ENCODE assay signal across 13 cellular contexts in genomic region chr7:92131764-92132330, GRCh38. TPM values are rescaled to one million over a fixed set of nuclear protein-coding genes. Genes with fewer than 3 reads are reported as not detected.
A peak's percentile ranks its signal among the peaks of the same experiment; 100 is the strongest.
DNase-seq lines count a peak whose midpoint lies in the region; ATAC-seq, FAIRE-seq and TF ChIP-seq lines count a peak whose summit lies in the region.
"Had no signal": no experiment of that assay in that cellular context is flagged by ENCODE, and none has a peak within 500 bp of the region (broad histone marks: within the 10 kb centered on the region; RNA-seq: fewer than 3 reads in every experiment).

No MANE protein-coding gene starts in this region.

- no peak overlapping the region for H3K9ac ChIP-seq in H1 (replicated peaks in 1 of 4; ENCODE audit: extremely low read depth in 1 of 4, low read depth in 3 of 4, low read length in 3 of 4)

- no peak overlapping the region for H3K56ac ChIP-seq in H1 (replicated peaks; ENCODE audit: insufficient read length, low read depth, low read length)

- H3K4me1 ChIP-seq in GM23338 (ENCODE audit: insufficient read depth), result peaks cover 24% of the 10 kb centered on the region
- peaks cover 0 to 6% (median 0%) of the 10 kb centered on the region in 4 experiments; a peak in 4 of 7 replicates for H3K4me1 ChIP-seq in H1 (replicated peaks in 1 of 4; ENCODE audit: control insufficient read depth in 3 of 4, insufficient read depth in 4 of 4, low read length in 3 of 4)

- TF ChIP-seq POLR2A in H1 (IDR thresholded peaks at IDR 0.05; ENCODE audit: control extremely low read depth in 1 of 2, low read depth in 2 of 2, low read length in 2 of 2), result no peak

- DNase-seq in GM23338 (ENCODE audit: low spot score) (no peak), NOMO-1 treated with dmso at 0.1 percent for 144 hours (lab: John Stamatoyannopoulos, UW; ENCODE audit: unreplicated experiment) (peak; percentile 17), H1 (ENCODE audit: low read depth in 1 of 2, low spot score in 2 of 2) (no peak), neural crest cell (ENCODE audit: low read depth, low spot score) (no peak), SHP77 treated with DMSO at 0.1 percent for 48 hours (lab: John Stamatoyannopoulos, UW) (no peak), cardiac septum (ENCODE audit: low spot score) (no peak), GOT3 (lab: John Stamatoyannopoulos, UW) (no peak)
- DNase-seq: activated CD4-positive, alpha-beta T cell treated with anti-CD3 and anti-CD28 coated beads, Interleukin-2, amount 50 U/mL, for 48 hours; DMS 273 treated with DMSO at 0.1 percent for 48 hours; tibial artery had no signal

- H3F3A ChIP-seq in GM23338 (replicated peaks; ENCODE audit: low read depth), result no peaks in the 10 kb centered on the region

- no peak overlapping the region for H2BK20ac ChIP-seq in H1 (ENCODE audit: low read length)

- no peak overlapping the region for H3K23ac ChIP-seq in H1 (ENCODE audit: insufficient read length)

- no peaks in the 10 kb centered on the region; the same call in 1 of the 2 replicates for H3K23me2 ChIP-seq in H1 (ENCODE audit: low read depth, low read length)

- no peaks in the 10 kb centered on the region; the same call in 2 of the 3 replicates for H3K9me3 Mint-ChIP-seq in GM23338
- no peaks in the 10 kb centered on the region for H3K9me3 Mint-ChIP-seq in neural crest cell

- no peak for ATAC-seq in GM23338
- no peak for ATAC-seq in HG02759 (IDR thresholded peaks at IDR 0.05; ENCODE audit: unreplicated experiment)

- CTCF ChIA-PET in H1 (lab: Charles Lee; ENCODE audit: partially characterized antibody), result interaction anchor here (0.9 to 1.3 kb wide), 3 partner anchors 10 to 315 kb away, joined by 3 to 4 read pairs (median 4); partner anchors contain the start of gene GATAD1

- no peak overlapping the region for H4K5ac ChIP-seq in H1 (ENCODE audit: insufficient read length, low read depth, low read length)

- no peak overlapping the region for H2BK5ac ChIP-seq in H1 (ENCODE audit: low read depth, low read length)

- H3K36me3 ChIP-seq in GM23338 (ENCODE audit: insufficient read depth) (peaks cover 40% of the 10 kb centered on the region), H1 (ENCODE audit: control insufficient read depth in 2 of 4, insufficient read depth in 4 of 4, low read length in 3 of 4) (peaks cover 0 to 43% (median 21%) of the 10 kb centered on the region in 4 experiments; a peak in 7 of 8 replicates)

- H3K27ac Mint-ChIP-seq in GM23338 (no peak overlapping the region), neural crest cell (ENCODE audit: unreplicated experiment) (no peak overlapping the region)

- H3K18ac ChIP-seq in H1 (ENCODE audit: extremely low read depth, low read length), result no peak overlapping the region

- peak overlapping the region; percentile 32 for H3K4me3 Mint-ChIP-seq in GM23338
- H3K4me3 Mint-ChIP-seq in neural crest cell, result peak overlapping the region; percentile 100

- H3K27me3 ChIP-seq in GM23338 (ENCODE audit: insufficient read depth) (no peaks in the 10 kb centered on the region), H1 (replicated peaks in 1 of 4; ENCODE audit: control insufficient read depth in 3 of 4, extremely low read depth in 1 of 4, insufficient read depth in 3 of 4, low read length in 3 of 4) (no peaks in the 10 kb centered on the region)
- H3K27me3 ChIP-seq: tibial artery had no signal

- TF ChIP-seq CTCF in GM23338 (conservative IDR thresholded peaks at IDR 0.05; ENCODE audit: low read depth in 2 of 2) (no peak), H1 (IDR thresholded peaks at IDR 0.05; ENCODE audit: control extremely low read depth in 1 of 3, insufficient read depth in 1 of 3, low read depth in 1 of 3, low read length in 3 of 3) (no peak), neural crest cell (conservative IDR thresholded peaks at IDR 0.05) (no peak)

- peaks cover 8% of the 10 kb centered on the region for H3K27me3 Mint-ChIP-seq in GM23338 (ENCODE audit: insufficient read depth, low read depth, poor library complexity)
- no peaks in the 10 kb centered on the region for H3K27me3 Mint-ChIP-seq in neural crest cell (ENCODE audit: low read depth)

- no peak overlapping the region for H2BK15ac ChIP-seq in H1 (ENCODE audit: low read length)

- WGBS in H1 (ENCODE audit: extremely low coverage in 1 of 2, insufficient coverage in 1 of 2, insufficient read length in 1 of 2, insufficient replicate concordance in 2 of 2, low coverage in 1 of 2, low lambda C conversion rate in 2 of 2, missing lambda C conversion rate in 1 of 2), 2 experiments, result 82% methylated on average over 4 of the region's 4 CpGs; no CpG with 5 or more reads in 1 of the 2 experiments

- H3K4me1 Mint-ChIP-seq in GM23338, result peaks cover 14% of the 10 kb centered on the region; the same call in 2 of the 3 replicates
- H3K4me1 Mint-ChIP-seq in neural crest cell, result peaks cover 54% of the 10 kb centered on the region

- no peak overlapping the region for H2BK120ac ChIP-seq in H1 (replicated peaks; ENCODE audit: low read depth, low read length)

- H3K14ac ChIP-seq in H1 (ENCODE audit: insufficient read length), result no peak overlapping the region

- H4K20me1 ChIP-seq in GM23338 (replicated peaks; ENCODE audit: insufficient read depth), result peaks cover 40% of the 10 kb centered on the region
- peaks cover 0 to 7% of the 10 kb centered on the region in 2 experiments for H4K20me1 ChIP-seq in H1 (replicated peaks in 1 of 2; ENCODE audit: control insufficient read depth in 1 of 2, insufficient read depth in 2 of 2, low read length in 2 of 2)

- FAIRE-seq in H1 (lab: Jason Lieb, UNC), result no peak

- peak overlapping the region; percentile 93 for H3K4me2 ChIP-seq in GM23338
- H3K4me2 ChIP-seq in H1 (ENCODE audit: insufficient read depth in 1 of 2, low read depth in 2 of 2, low read length in 2 of 2), result peak overlapping the region; percentile 40 to 75; a peak in 2 of 4 replicates

- intact Hi-C loops in cardiac septum (cut with DNase I), result no loop called here

- no peak overlapping the region for H2AK5ac ChIP-seq in H1 (ENCODE audit: low read depth, low read length)

- no peak for TF ChIP-seq EP300 in H1 (IDR thresholded peaks at IDR 0.05; ENCODE audit: borderline replicate concordance in 1 of 2, low read depth in 2 of 2, low read length in 2 of 2)

- peaks cover 68% of the 10 kb centered on the region for H3K79me2 ChIP-seq in GM23338 (replicated peaks; ENCODE audit: insufficient read depth)
- peaks cover 6 to 47% of the 10 kb centered on the region in 2 experiments; a peak in 3 of 4 replicates for H3K79me2 ChIP-seq in H1 (ENCODE audit: control insufficient read depth in 1 of 2, insufficient read depth in 2 of 2, low read length in 2 of 2)

- H4K8ac ChIP-seq in H1 (ENCODE audit: extremely low read depth, insufficient read depth, low read length), result no peak overlapping the region

- no peak overlapping the region for H2BK12ac ChIP-seq in H1 (ENCODE audit: low read depth, low read length)

- H3K4me3 ChIP-seq in GM23338 (peak overlapping the region; percentile 95), H1 (ENCODE audit: extremely low read depth in 1 of 4, insufficient read depth in 2 of 4, low read depth in 3 of 4, low read length in 4 of 4) (peak overlapping the region in 1 of 4 experiments; percentile 97; a peak in 1 of 8 replicates)
- H3K4me3 ChIP-seq: tibial artery had no signal

- H3K9me3 ChIP-seq in H1 (ENCODE audit: insufficient read depth in 2 of 2, low read depth in 1 of 2, low read length in 1 of 2), result no peaks in the 10 kb centered on the region
- H3K9me3 ChIP-seq: tibial artery had no signal

- H3K79me1 ChIP-seq in H1 (ENCODE audit: low read depth, low read length), result no peaks in the 10 kb centered on the region; the same call in 1 of the 2 replicates

- H3K9me2 ChIP-seq in GM23338 (ENCODE audit: insufficient read depth), result no peaks in the 10 kb centered on the region

- H2AFZ ChIP-seq in GM23338 (no peak overlapping the region), H1 (ENCODE audit: low read length) (no peak overlapping the region)

- H3K36me3 Mint-ChIP-seq in GM23338 (ENCODE audit: low read depth), result peaks cover 42% of the 10 kb centered on the region
- H3K36me3 Mint-ChIP-seq in neural crest cell (ENCODE audit: low read depth), result peaks cover 30% of the 10 kb centered on the region

- H4K91ac ChIP-seq in H1 (replicated peaks; ENCODE audit: insufficient read length, low read length), result no peak overlapping the region

- no peak overlapping the region for H3K4ac ChIP-seq in H1 (replicated peaks; ENCODE audit: insufficient read length, low read depth, low read length)

- no peak for TF ChIP-seq RAD21 in H1 (IDR thresholded peaks at IDR 0.05 in 1 of 2, conservative IDR thresholded peaks at IDR 0.05 in 1 of 2; ENCODE audit: low read depth in 2 of 2, low read length in 2 of 2)

- H3K27ac ChIP-seq in GM23338 (ENCODE audit: low read depth) (no peak overlapping the region), H1 (ENCODE audit: low read depth, low read length) (no peak overlapping the region)
- H3K27ac ChIP-seq: tibial artery had no signal

- POLR2A ChIA-PET in H1 (lab: Charles Lee; ENCODE audit: partially characterized antibody), result interaction anchor here (2.0 kb wide), 1 partner anchor 315 kb away, joined by 6 read pairs; the partner anchor contains the start of gene GATAD1

RNA-seq across cellular contexts. Expression of gene CYP51A1, which starts 2.4 kb away (rescaled TPM):
- 163 and 166 TPM in 2 replicates for total RNA-seq in GM23338 (2014; rRNA removed; shearing (Covaris generic))
- 62.0 and 65.6 TPM in 2 replicates for polyA plus RNA-seq in GM23338 (2016; fragmentation: Nextera tagmentation; extraction: Ambion mirVana)
- 109 and 111 TPM in 2 replicates for total RNA-seq in H1 (2021; fragmentation: NEBNext Ultra II Directional; extraction: Animal tissue kit (Norgen Biotek cat#: 25700))
- 9.8 and 10.1 TPM in 2 replicates for polyA plus RNA-seq in H1 (2011; rRNA removed)
- polyA plus RNA-seq in H1 (2011; cell fraction: cytosol; rRNA removed), result 12.2 TPM
- 6.4 TPM for polyA plus RNA-seq in H1 (2011; cell fraction: nucleus; rRNA removed)
- polyA plus RNA-seq in H1 (2012, experiment 1 of 2), result 34.7 to 70.1 TPM (median 43.7 TPM) in 4 replicates
- 8.5 TPM for polyA plus RNA-seq in H1 (2012, experiment 2 of 2)
- polyA plus RNA-seq in H1 (2013, experiment 1 of 2), result 149 TPM
- 199 TPM for polyA plus RNA-seq in H1 (2013, experiment 2 of 2)
- polyA minus RNA-seq in H1 (2011; rRNA and poly(A)+ RNA removed), result 16.1 and 20.4 TPM in 2 replicates
- polyA minus RNA-seq in H1 (2011; cell fraction: cytosol; rRNA and poly(A)+ RNA removed), result 25.0 TPM
- polyA minus RNA-seq in H1 (2011; cell fraction: nucleus; rRNA and poly(A)+ RNA removed), result 12.9 TPM
- 193 and 196 TPM in 2 replicates for total RNA-seq in neural crest cell
- 32.6 TPM for total RNA-seq in cardiac septum

RNA-seq across cellular contexts. Expression of gene LRRD1, which starts 47.1 kb away (rescaled TPM):
- 0.08 TPM in 1 of 2 replicates, not detected in the other for total RNA-seq in GM23338 (2014; rRNA removed; shearing (Covaris generic))
- polyA plus RNA-seq in GM23338 (2016; fragmentation: Nextera tagmentation; extraction: Ambion mirVana), result 0.11 TPM in 1 of 2 replicates, not detected in the other
- not detected in 2 replicates for total RNA-seq in H1 (2021; fragmentation: NEBNext Ultra II Directional; extraction: Animal tissue kit (Norgen Biotek cat#: 25700))
- polyA plus RNA-seq in H1 (2011; rRNA removed), result not detected in 2 replicates
- not detected for polyA plus RNA-seq in H1 (2011; cell fraction: cytosol; rRNA removed)
- not detected for polyA plus RNA-seq in H1 (2011; cell fraction: nucleus; rRNA removed)
- not detected in 4 replicates for polyA plus RNA-seq in H1 (2012, experiment 1 of 2)
- polyA plus RNA-seq in H1 (2012, experiment 2 of 2), result not detected
- 0.04 TPM for polyA plus RNA-seq in H1 (2013, experiment 1 of 2)
- polyA plus RNA-seq in H1 (2013, experiment 2 of 2), result not detected
- not detected in 2 replicates for polyA minus RNA-seq in H1 (2011; rRNA and poly(A)+ RNA removed)
- not detected for polyA minus RNA-seq in H1 (2011; cell fraction: cytosol; rRNA and poly(A)+ RNA removed)
- not detected for polyA minus RNA-seq in H1 (2011; cell fraction: nucleus; rRNA and poly(A)+ RNA removed)
- 0.57 and 0.58 TPM in 2 replicates for total RNA-seq in neural crest cell
- total RNA-seq in cardiac septum, result 0.43 TPM
- total RNA-seq: kidney epithelial cell, pulmonary artery endothelial cell had no signal
